28 cellular contexts compared by ENCODE assay signal in the genomic region with DNA sequence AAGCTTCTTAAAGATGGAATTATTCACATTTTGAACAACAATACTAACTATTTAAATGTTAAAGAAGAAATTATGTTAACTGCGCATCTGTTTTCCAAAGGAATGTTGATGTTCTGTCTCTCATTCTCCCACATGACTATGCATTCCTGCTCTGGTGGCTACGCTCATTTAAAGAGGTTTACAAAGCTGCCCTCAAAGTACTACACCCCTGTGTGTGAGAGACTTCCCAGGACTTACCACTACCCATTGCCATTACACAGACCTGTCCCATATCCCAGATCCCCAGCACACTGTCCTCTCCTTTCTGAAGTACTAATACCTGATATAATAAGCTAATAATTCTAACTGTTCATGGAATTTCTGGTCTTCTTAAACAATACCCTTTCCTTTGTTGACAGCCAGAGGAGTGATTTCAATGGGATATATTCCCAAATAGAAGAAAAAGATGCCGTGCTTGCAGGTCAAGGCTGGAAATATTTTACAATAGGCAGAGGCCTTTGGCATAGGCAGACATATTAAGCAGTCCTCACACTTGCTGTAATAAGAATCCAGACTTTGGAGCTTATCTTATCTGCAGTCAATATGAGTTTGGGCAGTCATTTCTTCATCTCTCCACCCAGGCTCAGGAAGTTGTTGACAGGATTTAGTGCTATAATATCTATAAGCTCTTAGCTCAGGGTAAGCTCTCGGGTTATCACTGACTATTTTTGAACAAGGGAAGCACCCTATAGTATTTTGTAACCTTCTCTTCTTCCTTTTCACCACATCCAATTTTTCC. TPM values are rescaled to one million over a fixed set of nuclear protein-coding genes. Genes with fewer than 3 reads are reported as not detected.
"Had no signal": no experiment of that assay in that cellular context is flagged by ENCODE, and none has a peak within 500 bp of the region (broad histone marks: within the 10 kb centered on the region; RNA-seq: fewer than 3 reads in every experiment).

No MANE protein-coding gene starts in this region.

- H3K27ac ChIP-seq: breast epithelium, colonic mucosa, dorsolateral prefrontal cortex, gastrocnemius medialis, neutrophil, ovary, prostate gland, upper lobe of left lung had no signal

- H3K27ac Mint-ChIP-seq: activated CD4-positive, alpha-beta T cell treated with anti-CD3 and anti-CD28 coated beads, Interleukin-2, amount 10 ng/mL, durations not matched to agents 7 days and 5 days; activated CD8-positive, alpha-beta T cell treated with anti-CD3 and anti-CD28 coated beads, Interleukin-2, amount 10 ng/mL, durations not matched to agents 7 days and 5 days; activated naive CD4-positive, alpha-beta T cell treated with anti-CD3 and anti-CD28 coated beads, Interleukin-2, amount 50 U/mL, for 72 hours; activated T-helper 17 cell treated with anti-CD3 and anti-CD28 coated beads, Interleukin-2, amount 50 U/mL, for 72 hours; effector memory CD8-positive, alpha-beta T cell; memory B cell; natural killer cell treated with Interleukin-12 subunit alpha and Interleukin-12 subunit beta and Interleukin-15 and Interleukin-18, amount 100 ng/mL, for 72 hours; T-cell; T-helper 2 cell treated with Interferon-gamma antibody and Interleukin-4, amounts not matched to agents 5 μg/mL and 100 μg/mL, for 36 hours had no signal

- H3K36me3 ChIP-seq: breast epithelium, colonic mucosa, gastrocnemius medialis, neutrophil, ovary, prostate gland, upper lobe of left lung had no signal

- H3K9me3 ChIP-seq: breast epithelium, colonic mucosa, gastrocnemius medialis, neutrophil, ovary, prostate gland, upper lobe of left lung had no signal

- H3K27me3 Mint-ChIP-seq: effector memory CD8-positive, alpha-beta T cell; memory B cell had no signal

- DNase-seq: activated CD4-positive, alpha-beta T cell treated with anti-CD3 and anti-CD28 coated beads, Interleukin-2, amount 10 ng/mL, durations not matched to agents 7 days and 5 days; activated CD8-positive, alpha-beta T cell treated with anti-CD3 and anti-CD28 coated beads, Interleukin-2, amount 10 ng/mL, durations not matched to agents 7 days and 5 days; colonic mucosa; dorsolateral prefrontal cortex; effector memory CD8-positive, alpha-beta T cell; gastrocnemius medialis; islet precursor cell; left cardiac atrium; ovary; stimulated activated CD4-positive, alpha-beta T cell treated with anti-CD3 and anti-CD28 coated beads, Interleukin-4, amount 100 ng/mL, for 4 hours; stimulated activated naive CD8-positive, alpha-beta T cell treated with anti-CD3 and anti-CD28 coated beads, Interleukin-15, Interleukin-2, amounts not matched to agents 100 U/mL and 50 U/mL, for 24 hours; T-cell; upper lobe of left lung had no signal

- H3K27me3 ChIP-seq: breast epithelium, colonic mucosa, gastrocnemius medialis, neutrophil, ovary, upper lobe of left lung had no signal

- H3K4me3 ChIP-seq: breast epithelium, colonic mucosa, dorsolateral prefrontal cortex, gastrocnemius medialis, ovary, prostate gland, upper lobe of left lung had no signal

- H3K36me3 Mint-ChIP-seq: activated naive CD4-positive, alpha-beta T cell treated with anti-CD3 and anti-CD28 coated beads, Interleukin-2, amount 50 U/mL, for 72 hours; memory B cell; natural killer cell treated with Interleukin-12 subunit alpha and Interleukin-12 subunit beta and Interleukin-15 and Interleukin-18, amount 100 ng/mL, for 72 hours; T-cell had no signal

- ATAC-seq: activated CD4-positive, CD25-positive, alpha-beta regulatory T cell treated with anti-CD3 and anti-CD28 coated beads, Interleukin-2, amount 50 U/mL, for 24 hours; activated CD8-positive, alpha-beta T cell treated with anti-CD3 and anti-CD28 coated beads, Interleukin-2, amount 10 ng/mL, durations not matched to agents 7 days and 5 days; activated naive CD4-positive, alpha-beta T cell treated with anti-CD3 and anti-CD28 coated beads, Interleukin-2, amount 50 U/mL, for 72 hours; activated T-helper 17 cell treated with anti-CD3 and anti-CD28 coated beads, Interleukin-2, amount 50 U/mL, for 72 hours; effector memory CD8-positive, alpha-beta T cell; esophagus mucosa; gastrocnemius medialis; left cardiac atrium; natural killer cell treated with Interleukin-12 subunit alpha and Interleukin-12 subunit beta and Interleukin-15 and Interleukin-18, amount 100 ng/mL, for 72 hours; stimulated activated naive CD8-positive, alpha-beta T cell treated with anti-CD3 and anti-CD28 coated beads, Interleukin-15, Interleukin-2, amounts not matched to agents 100 U/mL and 50 U/mL, for 24 hours; T-cell had no signal

- H3K4me1 Mint-ChIP-seq: activated CD4-positive, alpha-beta T cell treated with anti-CD3 and anti-CD28 coated beads, Interleukin-2, amount 10 ng/mL, durations not matched to agents 7 days and 5 days; activated T-helper 17 cell treated with anti-CD3 and anti-CD28 coated beads, Interleukin-2, amount 50 U/mL, for 72 hours; memory B cell; T-cell had no signal

- H3K9me3 Mint-ChIP-seq: activated CD4-positive, alpha-beta T cell treated with anti-CD3 and anti-CD28 coated beads, Interleukin-2, amount 10 ng/mL, durations not matched to agents 7 days and 5 days; activated naive CD4-positive, alpha-beta T cell treated with anti-CD3 and anti-CD28 coated beads, Interleukin-2, amount 50 U/mL, for 72 hours; activated T-helper 17 cell treated with anti-CD3 and anti-CD28 coated beads, Interleukin-2, amount 50 U/mL, for 72 hours; effector memory CD8-positive, alpha-beta T cell; memory B cell; natural killer cell treated with Interleukin-12 subunit alpha and Interleukin-12 subunit beta and Interleukin-15 and Interleukin-18, amount 100 ng/mL, for 72 hours; T-cell; T-helper 2 cell treated with Interferon-gamma antibody and Interleukin-4, amounts not matched to agents 5 μg/mL and 100 μg/mL, for 36 hours had no signal

- H3K4me1 ChIP-seq: breast epithelium, colonic mucosa, gastrocnemius medialis, prostate gland, upper lobe of left lung had no signal

- H3K4me3 Mint-ChIP-seq: activated CD4-positive, alpha-beta T cell treated with anti-CD3 and anti-CD28 coated beads, Interleukin-2, amount 10 ng/mL, durations not matched to agents 7 days and 5 days; activated CD8-positive, alpha-beta T cell treated with anti-CD3 and anti-CD28 coated beads, Interleukin-2, amount 10 ng/mL, durations not matched to agents 7 days and 5 days; activated T-helper 17 cell treated with anti-CD3 and anti-CD28 coated beads, Interleukin-2, amount 50 U/mL, for 72 hours; effector memory CD8-positive, alpha-beta T cell; memory B cell; natural killer cell treated with Interleukin-12 subunit alpha and Interleukin-12 subunit beta and Interleukin-15 and Interleukin-18, amount 100 ng/mL, for 72 hours; T-cell; T-helper 2 cell treated with Interferon-gamma antibody and Interleukin-4, amounts not matched to agents 5 μg/mL and 100 μg/mL, for 36 hours had no signal

RNA-seq across cellular contexts. Expression of gene LIPF, which starts 12.2 kb away (rescaled TPM):
- total RNA-seq: activated CD4-positive, alpha-beta T cell treated with anti-CD3 and anti-CD28 coated beads, Interleukin-2, amount 10 ng/mL, durations not matched to agents 7 days and 5 days; activated CD8-positive, alpha-beta T cell treated with anti-CD3 and anti-CD28 coated beads, Interleukin-2, amount 10 ng/mL, durations not matched to agents 7 days and 5 days; activated naive CD4-positive, alpha-beta T cell treated with anti-CD3 and anti-CD28 coated beads, Interleukin-2, amount 50 U/mL, for 72 hours; activated T-helper 17 cell treated with anti-CD3 and anti-CD28 coated beads, Interleukin-2, amount 50 U/mL, for 72 hours; astrocyte; breast epithelium; colonic mucosa; endothelial cell of umbilical vein; esophagus mucosa; left cardiac atrium; lower leg skin; natural killer cell treated with Interleukin-12 subunit alpha and Interleukin-12 subunit beta and Interleukin-15 and Interleukin-18, amount 100 ng/mL, for 72 hours; ovary; prostate gland; T-cell; upper lobe of left lung had no signal
- polyA plus RNA-seq: endothelial cell of umbilical vein had no signal

RNA-seq across cellular contexts. Expression of gene LIPK, which starts 29.6 kb away (rescaled TPM):
- total RNA-seq: activated CD4-positive, alpha-beta T cell treated with anti-CD3 and anti-CD28 coated beads, Interleukin-2, amount 10 ng/mL, durations not matched to agents 7 days and 5 days; activated CD8-positive, alpha-beta T cell treated with anti-CD3 and anti-CD28 coated beads, Interleukin-2, amount 10 ng/mL, durations not matched to agents 7 days and 5 days; activated naive CD4-positive, alpha-beta T cell treated with anti-CD3 and anti-CD28 coated beads, Interleukin-2, amount 50 U/mL, for 72 hours; activated T-helper 17 cell treated with anti-CD3 and anti-CD28 coated beads, Interleukin-2, amount 50 U/mL, for 72 hours; astrocyte; colonic mucosa; dorsolateral prefrontal cortex; endothelial cell of umbilical vein; gastrocnemius medialis; left cardiac atrium; natural killer cell treated with Interleukin-12 subunit alpha and Interleukin-12 subunit beta and Interleukin-15 and Interleukin-18, amount 100 ng/mL, for 72 hours; ovary; prostate gland; subcutaneous adipose tissue; T-cell; upper lobe of left lung had no signal
- polyA plus RNA-seq: adipose tissue, endothelial cell of umbilical vein, ovary had no signal
